Comparison of ENCODE assay signal across 8 cellular contexts in the genomic region with DNA sequence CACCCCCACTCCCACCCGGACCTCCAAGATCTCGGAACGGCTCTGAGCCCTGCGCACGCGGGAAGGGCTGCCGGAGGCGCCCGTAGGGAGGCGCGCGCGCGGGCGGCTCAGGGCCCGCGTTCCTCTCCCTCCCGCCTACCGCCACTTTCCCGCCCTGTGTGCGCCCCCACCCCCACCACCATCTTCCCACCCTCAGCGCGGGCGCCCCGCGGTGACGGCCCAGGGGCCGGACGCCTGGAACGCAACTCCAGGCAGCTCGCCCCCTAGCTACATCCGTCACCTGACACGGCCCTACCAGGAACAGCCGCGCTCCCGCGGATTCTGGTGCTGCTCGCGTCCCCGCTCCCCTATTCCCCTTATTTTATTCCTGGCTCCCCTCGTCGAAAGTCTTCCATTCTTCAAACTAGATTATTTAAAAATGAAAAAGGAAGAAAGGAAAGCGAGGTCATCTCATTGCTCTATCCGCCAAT. TPM values are rescaled to one million over a fixed set of nuclear protein-coding genes. Genes with fewer than 3 reads are reported as not detected.
DNase-seq lines count a peak whose midpoint lies in the region; ATAC-seq, FAIRE-seq and TF ChIP-seq lines count a peak whose summit lies in the region.

Gene CDKN2B-AS1, plus strand, starts transcription at position 266 of the 470 bp plus-strand sequence.

- TF ChIP-seq CTCF in AG04449 (IDR thresholded peaks at IDR 0.05; ENCODE audit: insufficient read depth, low read length, missing control alignments), result peak; percentile 41
- TF ChIP-seq CTCF in endothelial cell (IDR thresholded peaks at IDR 0.05; ENCODE audit: unreplicated experiment), result no peak
- TF ChIP-seq CTCF in type B pancreatic cell (conservative IDR thresholded peaks at IDR 0.05), result no peak

- peaks cover 7% of the 10 kb centered on the region for H3K36me3 Mint-ChIP-seq in endothelial cell (ENCODE audit: low read depth, unreplicated experiment)
- no peaks in the 10 kb centered on the region for H3K36me3 Mint-ChIP-seq in type B pancreatic cell

- POLR2A ChIA-PET in AG04449 (lab: Yijun Ruan, JAX), result interaction anchor here (1.8 kb wide), 1 partner anchor 14 kb away, joined by 7 read pairs; the partner anchor contains the start of gene CDKN2B

- H3K9me3 Mint-ChIP-seq in endothelial cell (ENCODE audit: unreplicated experiment), result no peaks in the 10 kb centered on the region
- no peaks in the 10 kb centered on the region for H3K9me3 Mint-ChIP-seq in type B pancreatic cell

- H3K4me3 ChIP-seq in AG04449 (ENCODE audit: low read depth, low read length), result peak within 1 kb of the TSS; percentile 87

- peak; percentile 15 for FAIRE-seq in TTC549 (lab: Jason Lieb, UNC)

- ATAC-seq in GM18502 (IDR thresholded peaks at IDR 0.05; ENCODE audit: poor library complexity, unreplicated experiment) (peak; percentile 48), HG02884 (IDR thresholded peaks at IDR 0.05; ENCODE audit: unreplicated experiment) (peak; percentile 38)

- H3K27ac Mint-ChIP-seq in endothelial cell (ENCODE audit: unreplicated experiment), result peak within 1 kb of the TSS; percentile 83
- H3K27ac Mint-ChIP-seq in type B pancreatic cell, result peak within 1 kb of the TSS; percentile 91

- CTCF ChIA-PET in AG04449 (lab: Yijun Ruan, JAX), result interaction anchor here (0.7 to 10.5 kb wide), 8 partner anchors 8 to 245 kb away, joined by 3 to 129 read pairs (median 4); partner anchors contain the start of gene CDKN2B

- H3K4me1 Mint-ChIP-seq in endothelial cell (ENCODE audit: unreplicated experiment), result peaks cover 12% of the 10 kb centered on the region
- H3K4me1 Mint-ChIP-seq in type B pancreatic cell (ENCODE audit: unreplicated experiment), result no peaks in the 10 kb centered on the region

- peak within 1 kb of the TSS; percentile 91 for H3K4me3 Mint-ChIP-seq in endothelial cell (ENCODE audit: unreplicated experiment)
- peak within 1 kb of the TSS; percentile 95 for H3K4me3 Mint-ChIP-seq in type B pancreatic cell

- DNase-seq in AG04449 (ENCODE audit: low read depth, low spot score) (no peak), NCI-H146 treated with DMSO at 0.1 percent for 48 hours (lab: John Stamatoyannopoulos, UW; ENCODE audit: unreplicated experiment) (peak; percentile 92), endothelial cell (ENCODE audit: low spot score) (peak; percentile 46), midbrain (lab: John Stamatoyannopoulos, UW) (peak; percentile 20), type B pancreatic cell (ENCODE audit: extremely low spot score, unreplicated experiment) (no peak)

- peaks cover 24% of the 10 kb centered on the region for H3K27me3 Mint-ChIP-seq in endothelial cell (ENCODE audit: unreplicated experiment)
- H3K27me3 Mint-ChIP-seq in type B pancreatic cell, result peaks cover 84% of the 10 kb centered on the region

RNA-seq across cellular contexts. Expression of gene CDKN2B-AS1, which starts in this region (rescaled TPM):
- total RNA-seq in endothelial cell (ENCODE audit: unreplicated experiment), result 0.36 TPM
- 0.58 and 1.5 TPM in 2 replicates for total RNA-seq in type B pancreatic cell (ENCODE audit: low replicate concordance)

Comparison
In these comparisons a context has a peak if more than half of its experiments do, and no peak if none do; other contexts are left out.
1. Peak in DNase-seq in endothelial cell; RNA of the gene not detected or under 1 TPM.
2. DNase-seq: peak in NCI-H146 treated with DMSO at 0.1 percent for 48 hours (single experiment) and midbrain (single experiment); none in AG04449 (single experiment) and type B pancreatic cell (single experiment).